Comparison of ENCODE assay signal across 24 cellular contexts in the genomic region with DNA sequence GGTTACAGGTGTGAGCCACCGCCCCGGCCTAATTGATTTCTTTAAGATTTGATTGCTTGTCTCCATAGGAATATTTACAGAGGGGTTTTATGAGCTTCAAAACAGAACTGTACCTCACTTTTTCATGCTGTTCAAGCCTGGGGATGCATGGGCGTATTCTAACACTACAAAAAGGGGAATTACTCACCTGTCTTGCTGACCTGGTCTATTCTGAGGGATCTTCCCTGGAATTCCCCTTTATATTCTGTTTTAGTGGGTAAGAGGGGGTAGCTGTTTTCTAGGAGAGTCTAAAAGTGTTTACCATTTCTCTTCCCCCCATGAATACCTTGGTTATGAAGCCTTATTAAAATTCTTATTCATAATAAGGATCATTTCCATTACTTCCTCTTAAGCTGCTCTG. TPM values are rescaled to one million over a fixed set of nuclear protein-coding genes. Genes with fewer than 3 reads are reported as not detected.
A peak's percentile ranks its signal among the peaks of the same experiment; 100 is the strongest.
DNase-seq lines count a peak whose midpoint lies in the region; ATAC-seq and TF ChIP-seq lines count a peak whose summit lies in the region.
"Had no signal": no experiment of that assay in that cellular context is flagged by ENCODE, and none has a peak within 500 bp of the region (broad histone marks: within the 10 kb centered on the region; RNA-seq: fewer than 3 reads in every experiment).

No MANE protein-coding gene starts in this region.

- no peak overlapping the region for H2BK5ac ChIP-seq in trophoblast cell (ENCODE audit: low read depth, low read length, poor library complexity)

- CTCF ChIA-PET in Caco-2 (lab: Charles Lee) = no interaction called here

- peak overlapping the region; percentile 62 for H3K27ac Mint-ChIP-seq in Caco-2 (ENCODE audit: unreplicated experiment)
- H3K27ac Mint-ChIP-seq: CD4-positive, alpha-beta T cell had no signal

- H2BK12ac ChIP-seq in trophoblast cell (ENCODE audit: low read length) = no peak overlapping the region

- BruUV-seq in Caco-2 (replicated peaks; lab: Mats Ljungman, UMichigan) = no TSS peak

- no peaks in the 10 kb centered on the region for H3K79me2 ChIP-seq in trophoblast cell (ENCODE audit: control insufficient read depth, insufficient read depth, low read length, poor library complexity)

- no peaks in the 10 kb centered on the region for H3K27me3 Mint-ChIP-seq in Caco-2 (ENCODE audit: insufficient read depth, unreplicated experiment)
- H3K27me3 Mint-ChIP-seq: CD4-positive, alpha-beta T cell had no signal

- WGBS in trophoblast cell (ENCODE audit: extremely low coverage, insufficient coverage, insufficient read length) = no CpG with 5 or more reads among the region's 3 CpGs

- no peak overlapping the region for H4K8ac ChIP-seq in trophoblast cell (ENCODE audit: low read depth, low read length)

- H3K4me1 ChIP-seq in Caco-2 = no peaks in the 10 kb centered on the region
- peaks cover 6 to 7% of the 10 kb centered on the region in 2 experiments for H3K4me1 ChIP-seq in trophoblast cell (ENCODE audit: control insufficient read depth in 1 of 2, insufficient read depth in 2 of 2, low read length in 2 of 2)
- no peaks in the 10 kb centered on the region for H3K4me1 ChIP-seq in vagina

- H2BK120ac ChIP-seq in trophoblast cell (ENCODE audit: insufficient read depth, low read length, poor library complexity) = no peak overlapping the region

- peaks cover 5% of the 10 kb centered on the region for H3K4me1 Mint-ChIP-seq in Caco-2 (ENCODE audit: low read depth, unreplicated experiment)

- H3K9me3 ChIP-seq in Caco-2 = no peaks in the 10 kb centered on the region
- H3K9me3 ChIP-seq in trophoblast cell (ENCODE audit: insufficient read depth, low read depth, low read length) = no peaks in the 10 kb centered on the region
- no peaks in the 10 kb centered on the region for H3K9me3 ChIP-seq in vagina

- H3K27ac ChIP-seq in trophoblast cell (ENCODE audit: low read depth, low read length) (peak overlapping the region; percentile 61), vagina (no peak overlapping the region)

- no peaks in the 10 kb centered on the region; the same call in 1 of the 2 replicates for H3K36me3 ChIP-seq in Caco-2 (ENCODE audit: control insufficient read depth, insufficient read depth, low read length)
- peaks cover 4 to 9% of the 10 kb centered on the region in 2 experiments for H3K36me3 ChIP-seq in trophoblast cell (ENCODE audit: control insufficient read depth in 1 of 2, insufficient read depth in 2 of 2, low read length in 2 of 2)
- peaks cover 0 to 39% of the 10 kb centered on the region in 2 donors for H3K36me3 ChIP-seq in vagina

- H2AFZ ChIP-seq in trophoblast cell (ENCODE audit: insufficient read depth, low read length, poor library complexity) = no peak overlapping the region

- TF ChIP-seq CTCF in Caco-2 (IDR thresholded peaks at IDR 0.05; ENCODE audit: insufficient read depth in 1 of 2, low read depth in 1 of 2, low read length in 1 of 2, severe bottlenecking in 1 of 2, unreplicated experiment in 1 of 2) (no peak), epithelial cell of esophagus (IDR thresholded peaks at IDR 0.05; ENCODE audit: insufficient read depth, low read depth, low read length, missing control alignments) (no peak), vagina (IDR thresholded peaks at IDR 0.05) (no peak)

- intact Hi-C loops in Caco-2 (cut with micrococcal nuclease; ENCODE audit: unreplicated experiment) = no loop called here
- intact Hi-C loops in vagina (cut with DNase I) = no loop called here

- no peak for DNase-seq in Caco-2
- peak; percentile 8 for DNase-seq in HPDE6-E6E7 (ENCODE audit: extremely low spot score)
- peak; percentile 32 for DNase-seq in epithelial cell of esophagus (ENCODE audit: low read depth)
- DNase-seq in trophoblast cell = no peak
- DNase-seq in dedifferentiated amniotic fluid mesenchymal stem cell (ENCODE audit: extremely low spot score) = no peak
- DNase-seq in NCI-H1105 treated with DMSO at 0.1 percent for 48 hours (lab: John Stamatoyannopoulos, UW) = no peak
- DNase-seq in vagina (ENCODE audit: extremely low spot score in 2 of 2) = no peak
- DNase-seq: CD4-positive, alpha-beta T cell; COR-L47; DMS 273 treated with DMSO at 0.1 percent for 48 hours; DMS79 treated with DMSO at 0.1 percent for 48 hours; Kasumi-1; NCI-H1417 treated with DMSO at 0.1 percent for 48 hours; NCI-H187; NCI-H446; NCI-H526; OCI-M1; Right ventricle myocardium superior had no signal

- H3K9ac ChIP-seq in trophoblast cell (ENCODE audit: low read length) = no peak overlapping the region

- H3K4me3 ChIP-seq in Caco-2 (ENCODE audit: low read depth, low read length) (no peak overlapping the region), epithelial cell of esophagus (ENCODE audit: low read length) (no peak overlapping the region), trophoblast cell (ENCODE audit: low read depth, low read length) (no peak overlapping the region), vagina (no peak overlapping the region)
- H3K4me3 ChIP-seq: GM12878 had no signal

- no peaks in the 10 kb centered on the region for H3K9me3 Mint-ChIP-seq in Caco-2 (ENCODE audit: unreplicated experiment)
- H3K9me3 Mint-ChIP-seq: CD4-positive, alpha-beta T cell had no signal

- H3K4me2 ChIP-seq in trophoblast cell (ENCODE audit: low read length) = no peak overlapping the region

- POLR2A ChIA-PET in Caco-2 (lab: Charles Lee) = interaction anchor here (0.5 kb wide), 1 partner anchor 54 kb away, joined by 4 read pairs; no protein-coding TSS in a partner anchor

- no peak overlapping the region for H3K23ac ChIP-seq in trophoblast cell (ENCODE audit: low read length)

- H3K14ac ChIP-seq in trophoblast cell (ENCODE audit: low read length) = no peak overlapping the region

- H4K12ac ChIP-seq in trophoblast cell (ENCODE audit: low read depth, low read length) = no peak overlapping the region

- no peak overlapping the region for H3K18ac ChIP-seq in trophoblast cell (ENCODE audit: low read length)

- no peak overlapping the region for H3K4ac ChIP-seq in trophoblast cell (ENCODE audit: low read depth, low read length)

- peaks cover 20% of the 10 kb centered on the region for H3K36me3 Mint-ChIP-seq in Caco-2 (ENCODE audit: insufficient read depth, unreplicated experiment)

- no peak for ATAC-seq in GM21390 (IDR thresholded peaks at IDR 0.05; ENCODE audit: unreplicated experiment)
- ATAC-seq: GM12878 had no signal

- no peak overlapping the region for H3K4me3 Mint-ChIP-seq in Caco-2 (ENCODE audit: unreplicated experiment)
- H3K4me3 Mint-ChIP-seq: CD4-positive, alpha-beta T cell had no signal

- H3K27me3 ChIP-seq in Caco-2 (replicated peaks; ENCODE audit: control insufficient read depth, insufficient read depth, low read length) (no peaks in the 10 kb centered on the region), trophoblast cell (ENCODE audit: insufficient read depth, low read length) (no peaks in the 10 kb centered on the region), vagina (no peaks in the 10 kb centered on the region)

- no peak overlapping the region for H4K91ac ChIP-seq in trophoblast cell (ENCODE audit: low read depth, low read length)

- H2AK5ac ChIP-seq in trophoblast cell (ENCODE audit: low read length) = no peak overlapping the region

- H3K79me1 ChIP-seq in trophoblast cell (ENCODE audit: low read length) = no peaks in the 10 kb centered on the region

- no peak for TF ChIP-seq POLR2A in vagina (IDR thresholded peaks at IDR 0.05)

RNA-seq across cellular contexts. Expression of a gene that starts 48.1 kb away (rescaled TPM):
- not detected in 2 replicates for total RNA-seq in Caco-2 (2022)
- polyA plus RNA-seq in trophoblast cell (2013) = 0.15 and 0.25 TPM in 2 replicates
- not detected for total RNA-seq in vagina
- total RNA-seq: GM12878, H4, MCF 10A, Right ventricle myocardium superior, SK-MEL-5 had no signal
- polyA plus RNA-seq: BJ had no signal

Comparison
In these comparisons a context has a peak if more than half of its experiments do, and no peak if none do; other contexts are left out.
1. DNase-seq: peak in HPDE6-E6E7 (single experiment) and epithelial cell of esophagus (single experiment); none in Caco-2 (0 of 2), trophoblast cell (0 of 2), dedifferentiated amniotic fluid mesenchymal stem cell (single experiment), NCI-H1105 treated with DMSO at 0.1 percent for 48 hours (single experiment) and vagina (0 of 2).